ENCODE assay signal across 16 cellular contexts in genomic region chr5:167730121-167730520, GRCh38.
A peak's percentile ranks its signal among the peaks of the same experiment; 100 is the strongest.
DNase-seq lines count a peak whose midpoint lies in the region; ATAC-seq, FAIRE-seq and TF ChIP-seq lines count a peak whose summit lies in the region.
"Had no signal": no experiment of that assay in that cellular context is flagged by ENCODE, and none has a peak within 500 bp of the region (broad histone marks: within the 10 kb centered on the region; RNA-seq: fewer than 3 reads in every experiment).

No MANE protein-coding gene starts in this region.

- H3K4me1 ChIP-seq in osteoblast (ENCODE audit: insufficient read depth, low read length): peaks cover 13% of the 10 kb centered on the region
- H3K4me1 ChIP-seq: spleen had no signal

- H3K79me2 ChIP-seq in osteoblast (ENCODE audit: insufficient read depth, low read length): no peaks in the 10 kb centered on the region

- H2AFZ ChIP-seq in osteoblast (ENCODE audit: low read length): no peak overlapping the region

- H3K4me2 ChIP-seq in osteoblast (ENCODE audit: insufficient read depth, low read length): peak overlapping the region; percentile 25

- peak; percentile 76 for DNase-seq in Daoy (ENCODE audit: low read depth)
- DNase-seq in RCC 7860 (ENCODE audit: low spot score): peak; percentile 94
- DNase-seq in epithelial cell of proximal tubule (ENCODE audit: low read depth): peak; percentile 70
- DNase-seq in osteoblast (ENCODE audit: insufficient read length, low spot score, missing footprints): peak; percentile 84
- no peak for DNase-seq in DMS114 treated with DMSO at 0.1 percent for 48 hours (lab: John Stamatoyannopoulos, UW; ENCODE audit: unreplicated experiment)
- no peak for DNase-seq in Right ventricle myocardium inferior (ENCODE audit: missing footprints)
- no peak for DNase-seq in NCI-H2171 treated with DMSO at 0.1 percent for 48 hours (lab: John Stamatoyannopoulos, UW)
- DNase-seq: activated CD8-positive, alpha-beta memory T cell treated with anti-CD3 and anti-CD28 coated beads, Interleukin-2, amount 10 ng/mL, durations not matched to agents 7 days and 5 days; activated naive CD8-positive, alpha-beta T cell treated with anti-CD3 and anti-CD28 coated beads, Interleukin-2, amount 10 ng/mL, durations not matched to agents 7 days and 5 days; effector memory CD4-positive, alpha-beta T cell; KG1; naive thymus-derived CD4-positive, alpha-beta T cell; OCI-M1; spleen had no signal

- TF ChIP-seq CTCF in epithelial cell of proximal tubule (conservative IDR thresholded peaks at IDR 0.05; ENCODE audit: low read depth, low read length) (no peak), osteoblast (IDR thresholded peaks at IDR 0.05; ENCODE audit: extremely low read depth, low read depth, low read length) (no peak)

- H3K4me3 ChIP-seq in epithelial cell of proximal tubule (ENCODE audit: low read depth, low read length) (no peak overlapping the region), osteoblast (ENCODE audit: insufficient read depth, low read length) (no peak overlapping the region)
- H3K4me3 ChIP-seq: spleen had no signal

- H3K27me3 ChIP-seq in osteoblast (ENCODE audit: insufficient read depth, low read length): no peaks in the 10 kb centered on the region
- H3K27me3 ChIP-seq: spleen had no signal

- H4K20me1 ChIP-seq in osteoblast (ENCODE audit: insufficient read depth, low read length): no peaks in the 10 kb centered on the region

- no peaks in the 10 kb centered on the region for H3K9me3 ChIP-seq in osteoblast (ENCODE audit: low read depth, low read length)
- H3K9me3 ChIP-seq: spleen had no signal

- ATAC-seq in HG02938 (IDR thresholded peaks at IDR 0.05; ENCODE audit: unreplicated experiment) (no peak), Right ventricle myocardium inferior (no peak)
- ATAC-seq: activated CD8-positive, alpha-beta memory T cell treated with anti-CD3 and anti-CD28 coated beads, Interleukin-2, amount 10 ng/mL, durations not matched to agents 7 days and 5 days; HCT116; naive thymus-derived CD4-positive, alpha-beta T cell had no signal

- peak overlapping the region; percentile 81 for H3K27ac ChIP-seq in osteoblast (ENCODE audit: low read depth, low read length)
- H3K27ac ChIP-seq: spleen had no signal

- intact Hi-C loops in Right ventricle myocardium inferior (cut with DNase I): no loop called here

- FAIRE-seq in RCC 7860 (lab: Jason Lieb, UNC): peak; percentile 97

- H3K36me3 ChIP-seq in osteoblast (ENCODE audit: insufficient read depth, low read length): no peaks in the 10 kb centered on the region
- H3K36me3 ChIP-seq: spleen had no signal

Comparison
In these comparisons a context has a peak if more than half of its experiments do, and no peak if none do; other contexts are left out.
1. DNase-seq: peak in Daoy (single experiment), RCC 7860 (single experiment), epithelial cell of proximal tubule (single experiment) and osteoblast (single experiment); none in DMS114 treated with DMSO at 0.1 percent for 48 hours (single experiment), Right ventricle myocardium inferior (single experiment) and NCI-H2171 treated with DMSO at 0.1 percent for 48 hours (single experiment).